Comparison of ENCODE assay signal across 8 cellular contexts in genomic region chr1:23168079-23168461, GRCh38. TPM values are rescaled to one million over a fixed set of nuclear protein-coding genes. Genes with fewer than 3 reads are reported as not detected.
DNase-seq lines count a peak whose midpoint lies in the region; ATAC-seq, FAIRE-seq and TF ChIP-seq lines count a peak whose summit lies in the region.

No MANE protein-coding gene starts in this region.

- TF ChIP-seq RAD21 in A549 (conservative IDR thresholded peaks at IDR 0.05 in 1 of 2, IDR thresholded peaks at IDR 0.05 in 1 of 2), result no peak

- H3K9me2 ChIP-seq in SU-DHL-6 (replicated peaks; ENCODE audit: insufficient read depth, low read length), result no peaks in the 10 kb centered on the region

- H3K4me2 ChIP-seq in A549 (peak overlapping the region; percentile 77), SU-DHL-6 (ENCODE audit: low read depth, low read length, poor library complexity, severe bottlenecking) (peak overlapping the region; percentile 86)

- H3K27ac ChIP-seq in A549 (peak overlapping the region; percentile 89 to 98), SU-DHL-6 (ENCODE audit: low read depth, low read length) (no peak overlapping the region), lung (ENCODE audit: low read depth in 1 of 2, low read length in 1 of 2) (peak overlapping the region; percentile 94), suprapubic skin (peak overlapping the region; percentile 95)

- TF ChIP-seq CTCF in A549 (IDR thresholded peaks at IDR 0.05) (no peak), SU-DHL-6 (IDR thresholded peaks at IDR 0.05; ENCODE audit: insufficient read depth, low read length, poor library complexity, severe bottlenecking) (no peak), chondrocyte (IDR thresholded peaks at IDR 0.05) (no peak), lung (IDR thresholded peaks at IDR 0.05; ENCODE audit: control extremely low read depth, extremely low read depth) (no peak), suprapubic skin (IDR thresholded peaks at IDR 0.05) (no peak)

- no peaks in the 10 kb centered on the region for H3K36me3 Mint-ChIP-seq in chondrocyte (ENCODE audit: low read depth)

- no peaks in the 10 kb centered on the region for H3K36me3 ChIP-seq in SU-DHL-6 (ENCODE audit: low read length)
- H3K36me3 ChIP-seq in lung (ENCODE audit: control insufficient read depth in 2 of 2, insufficient read depth in 2 of 2, low read length in 2 of 2), result no peaks in the 10 kb centered on the region
- H3K36me3 ChIP-seq in suprapubic skin, result no peaks in the 10 kb centered on the region

- H3K27me3 Mint-ChIP-seq in chondrocyte (ENCODE audit: low read depth), result no peaks in the 10 kb centered on the region

- H3K9me3 ChIP-seq in A549, result no peaks in the 10 kb centered on the region
- H3K9me3 ChIP-seq in SU-DHL-6 (ENCODE audit: insufficient read depth, low read length), result no peaks in the 10 kb centered on the region
- H3K9me3 ChIP-seq in lung (ENCODE audit: control insufficient read depth in 2 of 2, insufficient read depth in 1 of 2, low read length in 1 of 2), result no peaks in the 10 kb centered on the region
- no peaks in the 10 kb centered on the region for H3K9me3 ChIP-seq in suprapubic skin

- WGBS in A549 (ENCODE audit: missing lambda C conversion rate), result 0% methylated on average over 5 of the region's 50 CpGs
- WGBS in lung, 2 donors, result 1% methylated on average over 30 to 50 of the region's 50 CpGs
- WGBS in suprapubic skin, result 3% methylated on average over 17 of the region's 50 CpGs

- no peaks in the 10 kb centered on the region for H3F3A ChIP-seq in SU-DHL-6 (ENCODE audit: insufficient read depth)

- no peak for DNase-seq in A549 (ENCODE audit: low read depth in 1 of 2, low spot score in 1 of 2)
- no peak for DNase-seq in chondrocyte (ENCODE audit: low spot score)
- no peak for DNase-seq in lung (ENCODE audit: low spot score)
- DNase-seq in suprapubic skin (ENCODE audit: low spot score in 2 of 2), result peak in 1 of 2 donors; percentile 66
- no peak for DNase-seq in HuH-7 (ENCODE audit: low spot score)
- DNase-seq in NCI-H446 treated with DMSO at 0.1 percent for 48 hours (lab: John Stamatoyannopoulos, UW), result no peak

- no peak for TF ChIP-seq EP300 in A549 (IDR thresholded peaks at IDR 0.05)
- TF ChIP-seq EP300 in suprapubic skin (IDR thresholded peaks at IDR 0.05), result no peak

- no peaks in the 10 kb centered on the region for H3K79me2 ChIP-seq in SU-DHL-6 (ENCODE audit: insufficient read depth, low read length)

- H3K27ac Mint-ChIP-seq in chondrocyte (ENCODE audit: unreplicated experiment), result peak overlapping the region; percentile 98

- peak overlapping the region; percentile 99 for H3K4me3 Mint-ChIP-seq in chondrocyte (ENCODE audit: unreplicated experiment)

- no peaks in the 10 kb centered on the region for H3K27me3 ChIP-seq in SU-DHL-6 (ENCODE audit: low read length)
- no peaks in the 10 kb centered on the region for H3K27me3 ChIP-seq in lung (ENCODE audit: control insufficient read depth, insufficient read depth)
- H3K27me3 ChIP-seq in suprapubic skin, result no peaks in the 10 kb centered on the region

- FAIRE-seq in A549 (lab: Jason Lieb, UNC), result no peak

- H3K9me3 Mint-ChIP-seq in chondrocyte (ENCODE audit: low read depth), result no peaks in the 10 kb centered on the region

- ATAC-seq in A549 (peak; percentile 24 to 61; a peak in 3 of 6 replicates), GM21619 (IDR thresholded peaks at IDR 0.05; ENCODE audit: unreplicated experiment) (peak; percentile 25), lung (ENCODE audit: insufficient read depth, low FRiP score) (peak; percentile 49)

- 0 out of 2 replicates have a peak, but pooled peaks cover 4% of the 10 kb centered on the region for H4K20me1 ChIP-seq in SU-DHL-6 (ENCODE audit: low read depth, low read length)

- peak overlapping the region; percentile 77 for H3K9ac ChIP-seq in SU-DHL-6 (ENCODE audit: low read length)

- CTCF ChIA-PET in A549 (lab: Yijun Ruan, JAX), result interaction anchor here (12.2 kb wide), 1 partner anchor 16 kb away, joined by 86 read pairs; no protein-coding TSS in a partner anchor

- H3K4me1 Mint-ChIP-seq in chondrocyte (ENCODE audit: low read depth), result peaks cover 62% of the 10 kb centered on the region

- no peak for TF ChIP-seq POLR2A in A549 (IDR thresholded peaks at IDR 0.05; ENCODE audit: low read length)
- TF ChIP-seq POLR2A in suprapubic skin (IDR thresholded peaks at IDR 0.05), result no peak

- POLR2A ChIA-PET in A549 (lab: Yijun Ruan, JAX), result interaction anchor here (0.9 kb wide), 1 partner anchor 16 kb away, joined by 4 read pairs; no protein-coding TSS in a partner anchor

- H3K4me1 ChIP-seq in A549, result peaks cover 35% of the 10 kb centered on the region
- peaks cover 4 to 20% of the 10 kb centered on the region in 2 donors for H3K4me1 ChIP-seq in lung (ENCODE audit: control insufficient read depth in 2 of 2, insufficient read depth in 2 of 2, low read length in 2 of 2)
- H3K4me1 ChIP-seq in suprapubic skin, result peaks cover 49% of the 10 kb centered on the region

- peak overlapping the region; percentile 95 for H3K4me3 ChIP-seq in A549
- peak overlapping the region; percentile 73 for H3K4me3 ChIP-seq in SU-DHL-6 (ENCODE audit: insufficient read depth, low read length, poor library complexity, severe bottlenecking)
- peak overlapping the region; percentile 84 for H3K4me3 ChIP-seq in lung
- peak overlapping the region; percentile 73 for H3K4me3 ChIP-seq in suprapubic skin

- peak overlapping the region; percentile 99 for H2AFZ ChIP-seq in SU-DHL-6 (ENCODE audit: low read depth, low read length, severe bottlenecking)

TF ChIP-seq in A549, 52 proteins besides CTCF, POLR2A, EP300 and RAD21:
- no peak for TF ChIP-seq HES2 (IDR thresholded peaks at IDR 0.05)

RNA-seq across cellular contexts. Expression of gene LUZP1, which starts 0.6 kb away (rescaled TPM):
- polyA plus RNA-seq in A549 (2011; rRNA removed) (18.3 and 26.2 TPM in 2 replicates), A549 (2017; fragmentation: RNase III; extraction: RNeasy Plus Mini Kit Qiagen cat#74134 plus additional on column Dnase treatment) (17.9 to 18.2 TPM (median 18.0 TPM) in 3 replicates), lung (1 to 10 TPM; 4.0 to 9.1 TPM)
- polyA plus RNA-seq in A549 (2012; cell fraction: cytosol; rRNA removed), result 4.7 and 6.1 TPM in 2 replicates
- polyA plus RNA-seq in A549 (2012; cell fraction: nucleus; rRNA removed), result 8.1 and 10.5 TPM in 2 replicates
- polyA minus RNA-seq in A549 (2011; rRNA and poly(A)+ RNA removed), result 31.8 and 33.3 TPM in 2 replicates
- total RNA-seq in chondrocyte (55.5 to 67.7 TPM (median 58.0 TPM) in 3 replicates), lung (10 to 100 TPM; 26.3 to 27.5 TPM), suprapubic skin (10 to 100 TPM; 20.8 to 25.7 (median 22.9) TPM)

RNA-seq across cellular contexts. Expression of gene HTR1D, which starts 49.2 kb away (rescaled TPM):
- 8.5 and 11.2 TPM in 2 replicates for polyA plus RNA-seq in A549 (2011; rRNA removed)
- 7.0 and 9.9 TPM in 2 replicates for polyA plus RNA-seq in A549 (2012; cell fraction: cytosol; rRNA removed)
- polyA plus RNA-seq in A549 (2012; cell fraction: nucleus; rRNA removed), result 7.2 TPM in 2 replicates
- 7.5 to 11.4 TPM (median 9.4 TPM) in 3 replicates for polyA plus RNA-seq in A549 (2017; fragmentation: RNase III; extraction: RNeasy Plus Mini Kit Qiagen cat#74134 plus additional on column Dnase treatment)
- polyA minus RNA-seq in A549 (2011; rRNA and poly(A)+ RNA removed), result 11.4 and 11.6 TPM in 2 replicates
- total RNA-seq in chondrocyte, result 2.1 to 3.7 TPM (median 2.3 TPM) in 3 replicates
- under 1 TPM in 1 of 2 donors, not detected in 1; 0.18 TPM for total RNA-seq in lung
- under 1 TPM; 0.25 to 0.30 TPM for polyA plus RNA-seq in lung
- not detected for total RNA-seq in suprapubic skin
